Comparison of ENCODE assay signal across 9 cellular contexts in the genomic region with DNA sequence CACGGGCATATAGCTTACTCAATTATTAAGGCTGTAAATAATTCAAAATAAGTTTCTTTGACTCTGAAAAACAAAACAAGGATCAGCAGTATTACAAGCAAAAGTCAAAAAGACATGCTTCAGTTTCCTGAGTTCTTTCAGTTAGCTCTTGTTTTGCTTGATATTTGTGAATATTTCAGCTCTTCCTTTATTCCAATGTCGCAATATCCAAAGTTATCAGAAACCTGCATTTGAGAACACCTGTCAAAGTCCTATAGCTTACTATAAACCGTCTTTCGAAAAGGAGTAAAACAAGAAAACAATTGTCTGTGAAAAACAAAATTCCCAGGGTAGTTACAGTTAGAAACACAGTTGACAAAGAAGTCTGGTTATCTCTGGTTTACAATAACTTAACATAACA. TPM values are rescaled to one million over a fixed set of nuclear protein-coding genes. Genes with fewer than 3 reads are reported as not detected.
"Had no signal": no experiment of that assay in that cellular context is flagged by ENCODE, and none has a peak within 500 bp of the region (broad histone marks: within the 10 kb centered on the region; RNA-seq: fewer than 3 reads in every experiment).

No MANE protein-coding gene starts in this region.

- FAIRE-seq: G401.6, GM12878, GM12891, GM12892, GM18507, GM19239 had no signal

- H3K4me3 ChIP-seq: GM12878 had no signal

- DNase-seq: GDM1, GF-D8 had no signal

- ATAC-seq: GM12878 had no signal

RNA-seq across cellular contexts. Expression of gene CYP27A1, which starts 14.7 kb away (rescaled TPM):
- total RNA-seq: G401 had no signal

RNA-seq across cellular contexts. Expression of gene PRKAG3, which starts 34.9 kb away (rescaled TPM):
- total RNA-seq: G401 had no signal
